In the genomic region with DNA sequence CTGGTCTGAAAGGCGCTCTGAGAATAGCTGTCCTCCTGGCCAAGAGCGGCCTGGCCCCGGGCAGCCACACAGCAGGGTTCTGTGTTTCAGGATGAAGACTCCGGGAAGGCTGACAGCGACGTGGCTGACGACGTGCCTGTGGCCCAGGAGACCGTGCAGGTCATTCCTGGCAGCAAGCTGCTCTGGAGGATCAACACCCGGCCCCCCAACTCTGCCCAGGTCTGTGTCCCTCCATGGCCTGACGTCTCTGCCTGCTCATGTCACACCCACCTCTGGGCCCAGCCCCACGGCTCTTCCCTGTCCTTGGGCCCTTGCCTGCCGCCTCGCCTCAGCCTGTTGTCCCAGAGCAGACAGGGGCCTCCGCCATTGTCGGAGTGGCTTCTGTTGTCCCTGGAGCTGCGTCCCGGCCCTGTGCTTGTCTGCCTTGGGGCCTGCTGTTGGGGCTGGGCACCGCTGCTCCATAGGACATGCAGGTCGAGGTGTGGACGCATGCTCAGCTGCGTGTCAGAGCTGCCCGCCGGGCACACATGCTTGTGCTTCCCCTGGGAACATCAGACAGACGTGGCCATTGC, we compare ENCODE assay signal across 33 cellular contexts. TPM values are rescaled to one million over a fixed set of nuclear protein-coding genes. Genes with fewer than 3 reads are reported as not detected.
DNase-seq lines count a peak whose midpoint lies in the region; ATAC-seq and TF ChIP-seq lines count a peak whose summit lies in the region.
"Had no signal": no experiment of that assay in that cellular context is flagged by ENCODE, and none has a peak within 500 bp of the region (broad histone marks: within the 10 kb centered on the region; RNA-seq: fewer than 3 reads in every experiment).

No MANE protein-coding gene starts in this region.

- peak overlapping the region; percentile 78 for H3K4me2 ChIP-seq in BLaER1
- H3K4me2 ChIP-seq: smooth muscle cell had no signal

- H3K36me3 ChIP-seq in BLaER1 (peaks cover 64% of the 10 kb centered on the region), right atrium auricular region (peaks cover 62% of the 10 kb centered on the region), psoas muscle (ENCODE audit: insufficient read depth in 1 of 2, low read depth in 1 of 2) (peaks cover 5 to 95% of the 10 kb centered on the region in 2 donors)
- H3K36me3 ChIP-seq: uterus had no signal

- TF ChIP-seq CTCF in right atrium auricular region (IDR thresholded peaks at IDR 0.05) (no peak), psoas muscle (IDR thresholded peaks at IDR 0.05) (no peak)

- ATAC-seq in psoas muscle = peak in 2 of 4 donors; percentile 16 to 38
- ATAC-seq in HG02798 (IDR thresholded peaks at IDR 0.05; ENCODE audit: poor library complexity, unreplicated experiment) = no peak
- no peak for ATAC-seq in T-helper 17 cell
- no peak for ATAC-seq in GM18498 (IDR thresholded peaks at IDR 0.05; ENCODE audit: unreplicated experiment)
- ATAC-seq: CD8-positive, alpha-beta T cell had no signal

- WGBS in psoas muscle, 3 donors = 75 to 83% (median 82%) methylated on average over 25 of the region's 25 CpGs

- H3K4me1 Mint-ChIP-seq in T-helper 17 cell = peaks cover 8% of the 10 kb centered on the region
- H3K4me1 Mint-ChIP-seq: activated naive CD8-positive, alpha-beta T cell treated with anti-CD3 and anti-CD28 coated beads for 36 hours; nephron progenitor cell had no signal

- no peak overlapping the region for H3K4me3 Mint-ChIP-seq in T-helper 17 cell
- H3K4me3 Mint-ChIP-seq: activated naive CD8-positive, alpha-beta T cell treated with anti-CD3 and anti-CD28 coated beads for 36 hours; CD8-positive, alpha-beta T cell; nephron progenitor cell had no signal

- no peaks in the 10 kb centered on the region for H3K27me3 Mint-ChIP-seq in T-helper 17 cell
- H3K27me3 Mint-ChIP-seq: activated naive CD8-positive, alpha-beta T cell treated with anti-CD3 and anti-CD28 coated beads for 36 hours had no signal

- H3K9ac ChIP-seq in BLaER1 = no peak overlapping the region

- no peaks in the 10 kb centered on the region for H3K27me3 ChIP-seq in BLaER1
- no peaks in the 10 kb centered on the region for H3K27me3 ChIP-seq in right atrium auricular region
- H3K27me3 ChIP-seq in psoas muscle (ENCODE audit: insufficient read depth in 3 of 3, low read length in 2 of 3) = no peaks in the 10 kb centered on the region
- H3K27me3 ChIP-seq: Peyer's patch, testis, uterus had no signal

- H3K27ac ChIP-seq in BLaER1 = peak overlapping the region; percentile 61
- H3K27ac ChIP-seq in right atrium auricular region = peak overlapping the region; percentile 78 to 89
- peak overlapping the region; percentile 38 for H3K27ac ChIP-seq in psoas muscle
- H3K27ac ChIP-seq: coronary artery, HL-60, testis, uterus, WERI-Rb-1 had no signal

- H3K36me3 Mint-ChIP-seq in T-helper 17 cell (ENCODE audit: low read depth) = peaks cover 7% of the 10 kb centered on the region

- no peaks in the 10 kb centered on the region for H3K9me3 ChIP-seq in BLaER1
- H3K9me3 ChIP-seq in right atrium auricular region = no peaks in the 10 kb centered on the region
- no peaks in the 10 kb centered on the region for H3K9me3 ChIP-seq in psoas muscle
- H3K9me3 ChIP-seq in T-helper 17 cell (ENCODE audit: control insufficient read depth, low read length, poor library complexity, severe bottlenecking) = no peaks in the 10 kb centered on the region
- H3K9me3 ChIP-seq: Peyer's patch, testis, uterus had no signal

- DNase-seq in dermis blood vessel endothelial cell (peak; percentile 40), right atrium auricular region (ENCODE audit: low spot score) (no peak), psoas muscle (no peak), T-helper 9 cell (no peak), T-helper 17 cell (no peak)
- DNase-seq: activated CD4-positive, alpha-beta T cell treated with anti-CD3 and anti-CD28 coated beads for 48 hours; activated CD8-positive, alpha-beta memory T cell treated with anti-CD3 and anti-CD28 coated beads for 24 hours; activated effector memory CD4-positive, alpha-beta T cell treated with Interleukin-2 at 50 U/mL for 16 hours; activated naive CD8-positive, alpha-beta T cell treated with anti-CD3 and anti-CD28 coated beads for 36 hours; AML-193; anterior cingulate cortex; CD8-positive, alpha-beta T cell; effector memory CD4-positive, alpha-beta T cell; erythroblast; head of caudate nucleus; NCI-H1436; NCI-H2081 treated with DMSO at 0.1 percent for 48 hours; NCI-H345; NCI-H774; nephron progenitor cell; Peyer's patch; SIG-M5; stimulated activated CD4-positive, alpha-beta T cell treated with anti-CD3 and anti-CD28 coated beads, Interleukin-1b, Interleukin-23, amount 100 ng/mL, for 48 hours; stimulated activated naive CD4-positive, alpha-beta T cell treated with Interleukin-2 at 50 U/mL for 16 hours; testis; WERI-Rb-1 had no signal

- H3K4me3 ChIP-seq in BLaER1 = no peak overlapping the region
- H3K4me3 ChIP-seq in right atrium auricular region = no peak overlapping the region
- H3K4me3 ChIP-seq in psoas muscle = no peak overlapping the region
- H3K4me3 ChIP-seq: coronary artery, Peyer's patch, smooth muscle cell, testis, uterus had no signal

- intact Hi-C loops in psoas muscle (cut with DNase I) = no loop called here

- H4K20me1 ChIP-seq in BLaER1 = 0 out of 2 replicates have a peak, but pooled peaks cover 13% of the 10 kb centered on the region

- H3K27ac Mint-ChIP-seq in T-helper 17 cell = no peak overlapping the region
- H3K27ac Mint-ChIP-seq: activated naive CD8-positive, alpha-beta T cell treated with anti-CD3 and anti-CD28 coated beads for 36 hours; CD8-positive, alpha-beta T cell; nephron progenitor cell had no signal

- peaks cover 33% of the 10 kb centered on the region for H3K4me1 ChIP-seq in BLaER1
- peaks cover 0 to 45% of the 10 kb centered on the region in 2 donors for H3K4me1 ChIP-seq in right atrium auricular region
- peaks cover 17% of the 10 kb centered on the region for H3K4me1 ChIP-seq in psoas muscle
- H3K4me1 ChIP-seq: Peyer's patch, uterus had no signal

RNA-seq across cellular contexts. Expression of a gene that starts 16.2 kb away (rescaled TPM):
- total RNA-seq in dermis blood vessel endothelial cell (130 and 158 TPM in 2 replicates), right atrium auricular region (100 to 1,000 TPM in 1 of 2 donors, 10 to 100 TPM in 1; 95.9 to 128 TPM), psoas muscle (100 to 1,000 TPM; 142 to 280 (median 238) TPM), T-helper 17 cell (10 to 100 TPM; 47.3 to 54.2 TPM)
- polyA plus RNA-seq in psoas muscle = 100 to 1,000 TPM; 355 to 603 (median 460) TPM

RNA-seq across cellular contexts. Expression of a gene that starts 48.3 kb away (rescaled TPM):
- total RNA-seq in dermis blood vessel endothelial cell (28.9 and 35.7 TPM in 2 replicates), right atrium auricular region (10 to 100 TPM; 27.2 to 29.6 TPM), psoas muscle (10 to 100 TPM; 19.8 to 30.9 (median 24.8) TPM), T-helper 17 cell (10 to 100 TPM; 59.9 to 67.9 TPM)
- 10 to 100 TPM in 2 of 3 donors, 1 to 10 TPM in 1; 9.6 to 22.8 (median 11.4) TPM for polyA plus RNA-seq in psoas muscle
